ENCODE assay signal across 12 cellular contexts in the genomic region with DNA sequence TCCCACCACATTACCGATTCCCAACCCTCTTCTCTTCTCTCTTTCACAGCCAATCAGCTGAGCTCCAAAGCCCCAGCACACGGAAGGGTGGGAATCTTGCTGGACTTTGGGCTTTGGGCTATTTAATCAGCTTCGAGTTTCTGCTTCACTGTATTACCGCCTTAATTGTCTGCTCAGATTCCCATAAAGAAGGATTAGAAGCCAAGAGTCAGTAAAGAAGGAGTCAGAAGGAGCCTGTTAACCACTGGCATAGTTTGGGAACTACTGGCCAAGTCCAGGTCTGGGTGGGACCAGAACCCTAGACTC. TPM values are rescaled to one million over a fixed set of nuclear protein-coding genes. Genes with fewer than 3 reads are reported as not detected.
A peak's percentile ranks its signal among the peaks of the same experiment; 100 is the strongest.
DNase-seq lines count a peak whose midpoint lies in the region; ATAC-seq and TF ChIP-seq lines count a peak whose summit lies in the region.
"Had no signal": no experiment of that assay in that cellular context is flagged by ENCODE, and none has a peak within 500 bp of the region (broad histone marks: within the 10 kb centered on the region; RNA-seq: fewer than 3 reads in every experiment).

No MANE protein-coding gene starts in this region.

- 0 out of 2 replicates have a peak overlapping the region, but pooled peaks have one; percentile 49 for H3K27ac ChIP-seq in PC-9
- no peak overlapping the region for H3K27ac ChIP-seq in substantia nigra (ENCODE audit: low read depth, low read length, poor library complexity, severe bottlenecking)
- H3K27ac ChIP-seq: foreskin keratinocyte, pancreas had no signal

- H3K4me1 Mint-ChIP-seq in nephron progenitor cell, result peaks cover 85% of the 10 kb centered on the region

- BruUV-seq in PC-9 (replicated peaks; lab: Mats Ljungman, UMichigan), result no TSS peak

- peak overlapping the region; percentile 87 for H3K4me2 ChIP-seq in PC-9

- CTCF ChIA-PET in PC-9 (lab: Charles Lee), result interaction anchor here (0.5 to 0.6 kb wide), 2 partner anchors 14 to 161 kb away, joined by 3 read pairs; no protein-coding TSS in a partner anchor

- H3K27me3 ChIP-seq in PC-9 (ENCODE audit: insufficient read depth, low read depth), result no peaks in the 10 kb centered on the region
- H3K27me3 ChIP-seq: foreskin keratinocyte, pancreas had no signal

- H3K36me3 Mint-ChIP-seq in nephron progenitor cell (ENCODE audit: low read depth), result peaks cover 16% of the 10 kb centered on the region
- H3K36me3 Mint-ChIP-seq: CD8-positive, alpha-beta T cell had no signal

- ATAC-seq in GM21528 (IDR thresholded peaks at IDR 0.05; ENCODE audit: low FRiP score, unreplicated experiment), result no peak
- ATAC-seq: CD8-positive, alpha-beta T cell; foreskin keratinocyte; pancreas had no signal

- H3K27me3 Mint-ChIP-seq in nephron progenitor cell (ENCODE audit: low read depth, poor library complexity), result peaks cover 3% of the 10 kb centered on the region

- H2AFZ ChIP-seq in PC-9, result no peak overlapping the region

- peaks cover 48% of the 10 kb centered on the region; the same call in 1 of the 2 replicates for H3F3A ChIP-seq in PC-9 (ENCODE audit: insufficient read depth, low read depth)

- intact Hi-C loops in PC-9 (cut with micrococcal nuclease; ENCODE audit: unreplicated experiment), result loop anchor here (10.0 kb wide), 1 partner anchor 374 kb away; no protein-coding TSS in a partner anchor

- H3K9me3 Mint-ChIP-seq in nephron progenitor cell, result no peaks in the 10 kb centered on the region
- H3K9me3 Mint-ChIP-seq: CD8-positive, alpha-beta T cell had no signal

- no peak for TF ChIP-seq CTCF in AG10803 (conservative IDR thresholded peaks at IDR 0.05; ENCODE audit: low read length)
- TF ChIP-seq CTCF in PC-9 (conservative IDR thresholded peaks at IDR 0.05), result no peak
- TF ChIP-seq CTCF in fibroblast of mammary gland (conservative IDR thresholded peaks at IDR 0.05; ENCODE audit: control insufficient read depth, insufficient read depth, low read depth, low read length), result no peak
- TF ChIP-seq CTCF in nephron progenitor cell (IDR thresholded peaks at IDR 0.05), result no peak

- H3K27ac Mint-ChIP-seq in nephron progenitor cell, result peak overlapping the region; percentile 92
- H3K27ac Mint-ChIP-seq: CD8-positive, alpha-beta T cell had no signal

- H3K9me2 ChIP-seq in PC-9 (ENCODE audit: insufficient read depth), result no peaks in the 10 kb centered on the region

- DNase-seq in AG10803 (ENCODE audit: low read depth) (no peak), PC-9 (no peak), fibroblast of mammary gland (ENCODE audit: low read depth) (no peak), nephron progenitor cell (no peak), substantia nigra (lab: John Stamatoyannopoulos, UW) (no peak), AG08395 (ENCODE audit: low spot score) (no peak), NCI-H2029 (lab: John Stamatoyannopoulos, UW) (no peak)
- DNase-seq: CD8-positive, alpha-beta T cell; foreskin keratinocyte; NCI-H510A; pancreas had no signal

- peak overlapping the region; percentile 34 for H3K4me3 ChIP-seq in AG10803 (ENCODE audit: low read length)
- peak overlapping the region; percentile 82; the same call in 1 of the 2 replicates for H3K4me3 ChIP-seq in PC-9
- peak overlapping the region; percentile 97 for H3K4me3 ChIP-seq in fibroblast of mammary gland (ENCODE audit: control insufficient read depth, low read depth, low read length)

- H3K9me3 ChIP-seq in PC-9 (ENCODE audit: insufficient read depth, low read depth), result no peaks in the 10 kb centered on the region
- H3K9me3 ChIP-seq: pancreas had no signal

- peaks cover 84% of the 10 kb centered on the region for H4K20me1 ChIP-seq in PC-9 (ENCODE audit: insufficient read depth)

- peaks cover 34% of the 10 kb centered on the region for H3K36me3 ChIP-seq in PC-9 (ENCODE audit: low read depth)
- H3K36me3 ChIP-seq: pancreas had no signal

- peaks cover 95% of the 10 kb centered on the region for H3K79me2 ChIP-seq in PC-9 (ENCODE audit: low read depth)

- peak overlapping the region; percentile 90 for H3K4me3 Mint-ChIP-seq in nephron progenitor cell
- H3K4me3 Mint-ChIP-seq: CD8-positive, alpha-beta T cell had no signal

- peaks cover 53% of the 10 kb centered on the region for H3K4me1 ChIP-seq in PC-9 (replicated peaks; ENCODE audit: insufficient read depth)

- POLR2A ChIA-PET in PC-9 (lab: Charles Lee; ENCODE audit: unreplicated experiment), result interaction anchor here (0.6 to 0.7 kb wide), 2 partner anchors 39 to 206 kb away, joined by 3 to 18 read pairs; no protein-coding TSS in a partner anchor

RNA-seq across cellular contexts. Expression of gene SPRY4, which starts 4.4 kb away (rescaled TPM):
- total RNA-seq in PC-9 (2021), result 6.9 and 11.0 TPM in 2 replicates

Comparison
In these comparisons a context has a peak if more than half of its experiments do, and no peak if none do; other contexts are left out.
1. H3K4me3 ChIP-seq: peak in every context shown above with its lines; median percentile 97 in fibroblast of mammary gland; 82 in PC-9; 34 in AG10803.